Comparison of ENCODE assay signal across 11 cellular contexts in the genomic region with DNA sequence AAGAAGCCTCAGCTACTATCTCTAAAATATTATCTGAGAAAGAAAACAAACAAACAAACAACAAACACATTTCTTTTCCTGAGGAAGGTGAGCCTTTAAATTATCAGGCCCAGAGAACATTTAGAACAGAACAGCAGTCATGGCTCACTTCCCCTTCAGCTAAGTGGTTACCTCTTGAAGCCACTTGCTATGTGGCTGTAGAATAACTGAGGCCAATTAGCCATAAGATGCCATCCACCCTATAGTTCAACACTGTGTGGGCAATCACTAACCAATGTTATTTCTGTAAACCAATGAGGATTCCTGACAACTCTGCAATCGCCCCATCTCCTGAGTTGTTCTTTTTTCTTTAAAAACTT. TPM values are rescaled to one million over a fixed set of nuclear protein-coding genes. Genes with fewer than 3 reads are reported as not detected.
DNase-seq lines count a peak whose midpoint lies in the region; ATAC-seq, FAIRE-seq and TF ChIP-seq lines count a peak whose summit lies in the region.
"Had no signal": no experiment of that assay in that cellular context is flagged by ENCODE, and none has a peak within 500 bp of the region (broad histone marks: within the 10 kb centered on the region; RNA-seq: fewer than 3 reads in every experiment).

No MANE protein-coding gene starts in this region.

- peaks cover 0 to 4% of the 10 kb centered on the region in 2 experiments for H3K36me3 ChIP-seq in SK-N-SH (replicated peaks in 1 of 2; ENCODE audit: control insufficient read depth in 1 of 2, insufficient read depth in 2 of 2, low read length in 1 of 2)

- H3K4me2 ChIP-seq in A549 (peak overlapping the region; percentile 82), SK-N-SH (peak overlapping the region; percentile 97)

- H3K9me3 ChIP-seq in A549 (no peaks in the 10 kb centered on the region), SK-N-SH (no peaks in the 10 kb centered on the region)

- DNase-seq in A549 (ENCODE audit: low read depth in 1 of 2, low spot score in 1 of 2): no peak
- no peak for DNase-seq in SK-N-SH
- DNase-seq in immature natural killer cell: no peak
- no peak for DNase-seq in ecto neural progenitor cell (ENCODE audit: low spot score)
- DNase-seq in mesenteric fat pad (ENCODE audit: low spot score): no peak
- no peak for DNase-seq in amygdala (lab: John Stamatoyannopoulos, UW)

- peaks cover 12% of the 10 kb centered on the region for H3K79me2 ChIP-seq in SK-N-SH (ENCODE audit: insufficient read depth)

- peak overlapping the region; percentile 66 to 89 (median 85) for H3K4me3 Mint-ChIP-seq in immature natural killer cell

- ATAC-seq in A549 (no peak), GM21529 (IDR thresholded peaks at IDR 0.05; ENCODE audit: unreplicated experiment) (peak; percentile 10), GM21737 (IDR thresholded peaks at IDR 0.05; ENCODE audit: unreplicated experiment) (no peak)
- ATAC-seq: left lobe of liver had no signal

- H3K4me3 ChIP-seq in A549 (no peak overlapping the region), SK-N-SH (ENCODE audit: low read depth in 2 of 2, low read length in 1 of 2) (no peak overlapping the region)

- TF ChIP-seq POLR2A in A549 (IDR thresholded peaks at IDR 0.05; ENCODE audit: low read length): no peak

- FAIRE-seq in A549 (lab: Jason Lieb, UNC): no peak

- peaks cover 11 to 31% (median 24%) of the 10 kb centered on the region in 3 donors for H3K27me3 Mint-ChIP-seq in immature natural killer cell (ENCODE audit: low read depth in 3 of 3)

- peak overlapping the region; percentile 95 to 98 (median 97) for H3K27ac Mint-ChIP-seq in immature natural killer cell

- H3K9me3 Mint-ChIP-seq in immature natural killer cell: no peaks in the 10 kb centered on the region

- CTCF ChIA-PET in A549 (lab: Yijun Ruan, JAX): interaction anchor here (0.8 to 15.8 kb wide), 6 partner anchors 11 to 97 kb away, joined by 3 to 177 read pairs (median 5); no protein-coding TSS in a partner anchor
- CTCF ChIA-PET in SK-N-SH (lab: Yijun Ruan, JAX): interaction anchor here (1.0 to 8.4 kb wide), 3 partner anchors 10 to 141 kb away, joined by 3 to 63 read pairs (median 3); no protein-coding TSS in a partner anchor

- peak overlapping the region; percentile 93 to 96 for H3K27ac ChIP-seq in A549
- peak overlapping the region; percentile 73 to 100; a peak in 3 of 4 replicates for H3K27ac ChIP-seq in SK-N-SH (ENCODE audit: low read depth in 2 of 2, low read length in 1 of 2)

- no peaks in the 10 kb centered on the region for H3K27me3 ChIP-seq in SK-N-SH (ENCODE audit: insufficient read depth)

- H3K36me3 Mint-ChIP-seq in immature natural killer cell: peaks cover 1 to 3% (median 1%) of the 10 kb centered on the region in 3 donors

- H3K4me1 ChIP-seq in A549: peaks cover 58% of the 10 kb centered on the region
- H3K4me1 ChIP-seq in SK-N-SH (ENCODE audit: control insufficient read depth in 1 of 2, insufficient read depth in 2 of 2, low read depth in 1 of 2, low read length in 1 of 2): peaks cover 20 to 42% of the 10 kb centered on the region in 2 experiments

- peak overlapping the region; percentile 46; the same call in 1 of the 2 replicates for H3K9ac ChIP-seq in SK-N-SH

- no peak overlapping the region for H2AFZ ChIP-seq in SK-N-SH (ENCODE audit: low read depth)

- WGBS in A549 (ENCODE audit: missing lambda C conversion rate): 70% methylated on average over 1 of the region's 1 CpG
- WGBS in SK-N-SH (ENCODE audit: low lambda C conversion rate): 96% methylated on average over 1 of the region's 1 CpG

- H3K9me2 ChIP-seq in SK-N-SH: no peaks in the 10 kb centered on the region

- TF ChIP-seq CTCF in A549 (IDR thresholded peaks at IDR 0.05): no peak
- TF ChIP-seq CTCF in SK-N-SH (IDR thresholded peaks at IDR 0.05): no peak

- TF ChIP-seq RAD21 in A549 (conservative IDR thresholded peaks at IDR 0.05 in 1 of 2, IDR thresholded peaks at IDR 0.05 in 1 of 2) (no peak), SK-N-SH (IDR thresholded peaks at IDR 0.05; ENCODE audit: low read length) (no peak)

- POLR2A ChIA-PET in A549 (lab: Yijun Ruan, JAX) (no interaction called here), SK-N-SH (lab: Yijun Ruan, JAX) (interaction anchor here (0.6 kb wide), 1 partner anchor 361 kb away, joined by 3 read pairs; no protein-coding TSS in a partner anchor)

- TF ChIP-seq EP300 in A549 (IDR thresholded peaks at IDR 0.05) (no peak), SK-N-SH (IDR thresholded peaks at IDR 0.05; ENCODE audit: borderline replicate concordance in 1 of 2, low read depth in 1 of 2, low read length in 1 of 2) (no peak)

- peaks cover 56 to 61% of the 10 kb centered on the region in 2 donors for H3K4me1 Mint-ChIP-seq in immature natural killer cell

- H3F3A ChIP-seq in SK-N-SH (replicated peaks; ENCODE audit: insufficient read depth): peaks cover 35% of the 10 kb centered on the region

- no peaks in the 10 kb centered on the region for H4K20me1 ChIP-seq in SK-N-SH (ENCODE audit: insufficient read depth)

TF ChIP-seq in A549, 52 proteins besides CTCF, POLR2A, EP300 and RAD21:
- TF ChIP-seq SMC3 (IDR thresholded peaks at IDR 0.05) (no peak), MYC (IDR thresholded peaks at IDR 0.05; ENCODE audit: borderline replicate concordance, low read length) (0 out of 2 replicates have a peak, but pooled peaks have one; percentile 4)

TF ChIP-seq in SK-N-SH, 30 proteins besides CTCF, POLR2A, EP300 and RAD21 (continues in another document):
- TF ChIP-seq, protein P1, sequence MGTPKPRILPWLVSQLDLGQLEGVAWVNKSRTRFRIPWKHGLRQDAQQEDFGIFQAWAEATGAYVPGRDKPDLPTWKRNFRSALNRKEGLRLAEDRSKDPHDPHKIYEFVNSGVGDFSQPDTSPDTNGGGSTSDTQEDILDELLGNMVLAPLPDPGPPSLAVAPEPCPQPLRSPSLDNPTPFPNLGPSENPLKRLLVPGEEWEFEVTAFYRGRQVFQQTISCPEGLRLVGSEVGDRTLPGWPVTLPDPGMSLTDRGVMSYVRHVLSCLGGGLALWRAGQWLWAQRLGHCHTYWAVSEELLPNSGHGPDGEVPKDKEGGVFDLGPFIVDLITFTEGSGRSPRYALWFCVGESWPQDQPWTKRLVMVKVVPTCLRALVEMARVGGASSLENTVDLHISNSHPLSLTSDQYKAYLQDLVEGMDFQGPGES (IDR thresholded peaks at IDR 0.05; ENCODE audit: low read depth, low read length): no peak
- TF ChIP-seq FOXM1 (IDR thresholded peaks at IDR 0.05; ENCODE audit: low read depth) (no peak), FOXJ3 (CRISPR knock-in tag; IDR thresholded peaks at IDR 0.05) (no peak), MEF2A (IDR thresholded peaks at IDR 0.05; ENCODE audit: borderline replicate concordance, low read depth) (no peak), SIN3A (IDR thresholded peaks at IDR 0.05; ENCODE audit: borderline replicate concordance, low read depth, low read length) (no peak), TAF1 (IDR thresholded peaks at IDR 0.05; ENCODE audit: borderline replicate concordance, low read depth, low read length) (no peak), TCF12 (IDR thresholded peaks at IDR 0.05) (no peak), ELF1 (IDR thresholded peaks at IDR 0.05) (no peak), GATA2 (CRISPR knock-in tag; IDR thresholded peaks at IDR 0.05) (no peak)
- TF ChIP-seq, protein P2, sequence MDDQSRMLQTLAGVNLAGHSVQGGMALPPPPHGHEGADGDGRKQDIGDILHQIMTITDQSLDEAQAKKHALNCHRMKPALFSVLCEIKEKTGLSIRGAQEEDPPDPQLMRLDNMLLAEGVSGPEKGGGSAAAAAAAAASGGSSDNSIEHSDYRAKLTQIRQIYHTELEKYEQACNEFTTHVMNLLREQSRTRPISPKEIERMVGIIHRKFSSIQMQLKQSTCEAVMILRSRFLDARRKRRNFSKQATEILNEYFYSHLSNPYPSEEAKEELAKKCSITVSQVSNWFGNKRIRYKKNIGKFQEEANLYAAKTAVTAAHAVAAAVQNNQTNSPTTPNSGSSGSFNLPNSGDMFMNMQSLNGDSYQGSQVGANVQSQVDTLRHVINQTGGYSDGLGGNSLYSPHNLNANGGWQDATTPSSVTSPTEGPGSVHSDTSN (IDR thresholded peaks at IDR 0.05): no peak

RNA-seq across cellular contexts. Expression of gene UPP1, which starts 3.7 kb away (rescaled TPM):
- polyA plus RNA-seq in A549 (2011; rRNA removed) (46.6 and 55.7 TPM in 2 replicates), A549 (2017; fragmentation: RNase III; extraction: RNeasy Plus Mini Kit Qiagen cat#74134 plus additional on column Dnase treatment) (32.2 to 38.1 TPM (median 38.1 TPM) in 3 replicates), SK-N-SH (2012; rRNA removed) (56.9 and 57.5 TPM in 2 replicates), immature natural killer cell (100 to 1,000 TPM; 125 to 171 (median 166) TPM)
- polyA plus RNA-seq in A549 (2012; cell fraction: cytosol; rRNA removed): 78.9 and 80.8 TPM in 2 replicates
- 124 and 130 TPM in 2 replicates for polyA plus RNA-seq in A549 (2012; cell fraction: nucleus; rRNA removed)
- polyA minus RNA-seq in A549 (2011; rRNA and poly(A)+ RNA removed): 30.7 and 32.5 TPM in 2 replicates
- 26.2 and 38.7 TPM in 2 replicates for polyA plus RNA-seq in SK-N-SH (2012; cell fraction: cytosol; rRNA removed)
- 145 and 194 TPM in 2 replicates for polyA plus RNA-seq in SK-N-SH (2012; cell fraction: nucleus; rRNA removed)
- 68.9 TPM for total RNA-seq in mesenteric fat pad

RNA-seq across cellular contexts. Expression of gene C7orf57, which starts 50.1 kb away (rescaled TPM):
- polyA plus RNA-seq in A549 (2011; rRNA removed) (0.05 TPM in 1 of 2 replicates, not detected in the other), A549 (2017; fragmentation: RNase III; extraction: RNeasy Plus Mini Kit Qiagen cat#74134 plus additional on column Dnase treatment) (0.04 to 0.09 TPM (median 0.04 TPM) in 3 replicates), SK-N-SH (2012; rRNA removed) (0.41 and 0.71 TPM in 2 replicates), immature natural killer cell (under 1 TPM in 2 of 3 donors, not detected in 1; 0.11 to 0.31 TPM)
- 0.01 and 0.05 TPM in 2 replicates for polyA plus RNA-seq in A549 (2012; cell fraction: cytosol; rRNA removed)
- 0.02 and 0.10 TPM in 2 replicates for polyA plus RNA-seq in A549 (2012; cell fraction: nucleus; rRNA removed)
- polyA minus RNA-seq in A549 (2011; rRNA and poly(A)+ RNA removed): 0.49 TPM in 1 of 2 replicates, not detected in the other
- polyA plus RNA-seq in SK-N-SH (2012; cell fraction: cytosol; rRNA removed): 0.50 TPM in 2 replicates
- 0.28 and 0.93 TPM in 2 replicates for polyA plus RNA-seq in SK-N-SH (2012; cell fraction: nucleus; rRNA removed)
- total RNA-seq in mesenteric fat pad: not detected
- total RNA-seq: left lobe of liver had no signal
- polyA plus RNA-seq: urinary bladder had no signal

RNA-seq across cellular contexts. Expression of gene SUN3, which starts 56.5 kb away (rescaled TPM):
- polyA plus RNA-seq in A549 (2011; rRNA removed) (not detected in 2 replicates), A549 (2017; fragmentation: RNase III; extraction: RNeasy Plus Mini Kit Qiagen cat#74134 plus additional on column Dnase treatment) (not detected in 3 replicates), SK-N-SH (2012; rRNA removed) (0.12 TPM in 1 of 2 replicates, not detected in the other), immature natural killer cell (not detected)
- not detected in 2 replicates for polyA plus RNA-seq in A549 (2012; cell fraction: cytosol; rRNA removed)
- not detected in 2 replicates for polyA plus RNA-seq in A549 (2012; cell fraction: nucleus; rRNA removed)
- not detected in 2 replicates for polyA minus RNA-seq in A549 (2011; rRNA and poly(A)+ RNA removed)
- polyA plus RNA-seq in SK-N-SH (2012; cell fraction: cytosol; rRNA removed): not detected in 2 replicates
- polyA plus RNA-seq in SK-N-SH (2012; cell fraction: nucleus; rRNA removed): 0.07 TPM in 2 replicates
- total RNA-seq in mesenteric fat pad: not detected
- total RNA-seq: left lobe of liver, LHCN-M2, urinary bladder had no signal
- polyA plus RNA-seq: urinary bladder had no signal
